ENCODE assay signal across 1 cellular context in genomic region chr9:114387678-114388431, GRCh38.
TF ChIP-seq lines count a peak whose summit lies in the region.

Gene AKNA, minus strand, starts transcription at chr9:114387982. Its CDS starts 6,649 bp downstream, at chr9:114381333.

TF ChIP-seq in HepG2, 621 proteins besides CTCF, POLR2A, EP300 and RAD21 (continued from another document):
- TF ChIP-seq REST (IDR thresholded peaks at IDR 0.05; ENCODE audit: borderline replicate concordance in 1 of 2, low read depth in 1 of 2, low read length in 2 of 2) (no peak), ZNF800 (CRISPR knock-in tag; IDR thresholded peaks at IDR 0.05) (no peak), RFXANK (CRISPR knock-in tag; IDR thresholded peaks at IDR 0.05) (no peak), ZSCAN29 (CRISPR knock-in tag; conservative IDR thresholded peaks at IDR 0.05) (no peak), NRL (CRISPR knock-in tag; IDR thresholded peaks at IDR 0.05; ENCODE audit: borderline replicate concordance) (peak; percentile 39; the same call in 1 of the 2 replicates), XRCC5 (optimal IDR thresholded peaks at IDR 0.05; ENCODE audit: low read length) (peak; percentile 60), CREM (IDR thresholded peaks at IDR 0.05) (no peak), CREM (CRISPR knock-in tag; IDR thresholded peaks at IDR 0.05) (no peak), ATF7-NPFF (CRISPR knock-in tag; IDR thresholded peaks at IDR 0.05; ENCODE audit: low read depth) (no peak), ZNF652 (CRISPR knock-in tag; IDR thresholded peaks at IDR 0.05; ENCODE audit: borderline replicate concordance, low read depth) (peak; percentile 85), ELF4 (CRISPR knock-in tag; IDR thresholded peaks at IDR 0.05; ENCODE audit: borderline replicate concordance) (no peak), ZNF350 (CRISPR knock-in tag; IDR thresholded peaks at IDR 0.05; ENCODE audit: borderline replicate concordance, low read depth) (no peak; the same call in 1 of the 2 replicates), ZNF253 (CRISPR knock-in tag; IDR thresholded peaks at IDR 0.05; ENCODE audit: borderline replicate concordance) (no peak), ZNF501 (CRISPR knock-in tag; IDR thresholded peaks at IDR 0.05) (0 out of 2 replicates have a peak, but pooled peaks have one; percentile 39), ZNF292 (CRISPR knock-in tag; IDR thresholded peaks at IDR 0.05; ENCODE audit: borderline replicate concordance, low read depth) (peak; percentile 49; the same call in 1 of the 2 replicates), TMF1 (CRISPR knock-in tag; IDR thresholded peaks at IDR 0.05; ENCODE audit: low read depth) (no peak), MAFG (CRISPR knock-in tag; IDR thresholded peaks at IDR 0.05) (no peak), ZBTB44 (CRISPR knock-in tag; IDR thresholded peaks at IDR 0.05) (no peak), ZMYM3 (CRISPR knock-in tag; IDR thresholded peaks at IDR 0.05) (peak; percentile 96), HDAC2 (CRISPR knock-in tag; IDR thresholded peaks at IDR 0.05) (peak; percentile 22; the same call in 1 of the 2 replicates), ZNF776 (CRISPR knock-in tag; IDR thresholded peaks at IDR 0.05) (no peak), FOXA1 (IDR thresholded peaks at IDR 0.05) (no peak), FOXA1 (CRISPR knock-in tag; IDR thresholded peaks at IDR 0.05) (no peak), EZH2 (conservative IDR thresholded peaks at IDR 0.05; ENCODE audit: low read depth, low read length) (no peak), KDM5A (IDR thresholded peaks at IDR 0.05; ENCODE audit: borderline replicate concordance, low read length) (no peak), GATAD2A (CRISPR knock-in tag; IDR thresholded peaks at IDR 0.05) (no peak), RCOR2 (CRISPR knock-in tag; IDR thresholded peaks at IDR 0.05) (0 out of 2 replicates have a peak, but pooled peaks have one; percentile 52), ZBTB37 (CRISPR knock-in tag; IDR thresholded peaks at IDR 0.05) (no peak), MEIS2 (CRISPR knock-in tag; IDR thresholded peaks at IDR 0.05) (no peak), ZNF629 (CRISPR knock-in tag; conservative IDR thresholded peaks at IDR 0.05) (no peak), BCLAF1 (IDR thresholded peaks at IDR 0.05) (no peak), NR1H2 (CRISPR knock-in tag; IDR thresholded peaks at IDR 0.05; ENCODE audit: borderline replicate concordance, low read depth) (no peak), ZBTB42 (CRISPR knock-in tag; IDR thresholded peaks at IDR 0.05) (no peak), PHF5A (CRISPR knock-in tag; IDR thresholded peaks at IDR 0.05; ENCODE audit: low read depth, unreplicated experiment) (no peak), GTF3A (CRISPR knock-in tag; conservative IDR thresholded peaks at IDR 0.05) (no peak), ZNF768 (CRISPR knock-in tag; IDR thresholded peaks at IDR 0.05) (peak; percentile 100), REXO4 (CRISPR knock-in tag; IDR thresholded peaks at IDR 0.05; ENCODE audit: borderline replicate concordance) (no peak), ZNF891 (CRISPR knock-in tag; IDR thresholded peaks at IDR 0.05) (0 out of 2 replicates have a peak, but pooled peaks have one; percentile 61), AHR (CRISPR knock-in tag; IDR thresholded peaks at IDR 0.05) (no peak), KDM1A (CRISPR knock-in tag; IDR thresholded peaks at IDR 0.05) (peak; percentile 88), POLR2G (IDR thresholded peaks at IDR 0.05; ENCODE audit: low read depth, low read length) (0 out of 2 replicates have a peak, but pooled peaks have one; percentile 39), CEBPG (CRISPR knock-in tag; IDR thresholded peaks at IDR 0.05) (no peak), ZBTB26 (CRISPR knock-in tag; IDR thresholded peaks at IDR 0.05; ENCODE audit: borderline replicate concordance) (no peak), ARID3A (IDR thresholded peaks at IDR 0.05; ENCODE audit: low read depth, low read length) (no peak), ZNF883 (CRISPR knock-in tag; IDR thresholded peaks at IDR 0.05; ENCODE audit: not compliant biosample characterization) (peak; percentile 69), HNF4G (IDR thresholded peaks at IDR 0.05; ENCODE audit: borderline replicate concordance, low read depth, low read length) (no peak), HNF4G (CRISPR knock-in tag; IDR thresholded peaks at IDR 0.05; ENCODE audit: borderline replicate concordance, low read depth) (no peak), ZNF619 (CRISPR knock-in tag; IDR thresholded peaks at IDR 0.05) (0 out of 2 replicates have a peak, but pooled peaks have one; percentile 31)
